ENCODE assay signal across 17 cellular contexts in the genomic region with DNA sequence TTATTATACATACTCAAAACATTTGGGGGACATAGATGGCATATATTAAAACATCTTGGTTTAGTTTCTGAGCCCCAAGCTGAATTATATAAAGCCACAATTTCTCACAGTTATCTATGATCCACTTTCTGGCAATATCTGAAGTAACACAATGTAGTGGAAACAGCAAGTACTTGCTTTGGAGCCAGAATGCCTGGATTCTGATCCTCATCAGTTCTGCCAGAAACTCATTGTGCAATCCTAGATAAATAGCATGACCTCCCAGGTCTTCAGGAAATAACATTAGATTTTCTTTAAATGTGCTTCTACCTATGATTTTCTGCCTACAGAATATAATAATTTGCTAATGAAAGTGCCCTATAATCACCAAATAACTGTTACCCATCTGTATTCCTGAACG.
A peak's percentile ranks its signal among the peaks of the same experiment; 100 is the strongest.
DNase-seq lines count a peak whose midpoint lies in the region; ATAC-seq and TF ChIP-seq lines count a peak whose summit lies in the region.
"Had no signal": no experiment of that assay in that cellular context is flagged by ENCODE, and none has a peak within 500 bp of the region (broad histone marks: within the 10 kb centered on the region; RNA-seq: fewer than 3 reads in every experiment).

No MANE protein-coding gene starts in this region.

- POLR2A ChIA-PET in activated CD8-positive, alpha-beta T cell treated with anti-CD3 and anti-CD28 coated beads, Interleukin-2, amount 10 ng/mL, durations not matched to agents 7 days and 5 days (lab: Charles Lee) = no interaction called here

- no peaks in the 10 kb centered on the region for H3K27me3 Mint-ChIP-seq in nephron (ENCODE audit: low read depth)
- H3K27me3 Mint-ChIP-seq in activated CD8-positive, alpha-beta T cell treated with anti-CD3 and anti-CD28 coated beads, Interleukin-2, amount 10 ng/mL, durations not matched to agents 7 days and 5 days (ENCODE audit: low read depth) = no peaks in the 10 kb centered on the region
- H3K27me3 Mint-ChIP-seq: B cell; CD4-positive, alpha-beta T cell had no signal

- H3K4me1 ChIP-seq in GM23248 (ENCODE audit: insufficient read depth) (peaks cover 16% of the 10 kb centered on the region), esophagus muscularis mucosa (no peaks in the 10 kb centered on the region)

- ATAC-seq in activated CD8-positive, alpha-beta T cell treated with anti-CD3 and anti-CD28 coated beads, Interleukin-2, amount 10 ng/mL, durations not matched to agents 7 days and 5 days = no peak
- ATAC-seq: GM23338 had no signal

- H3K79me2 ChIP-seq in GM23248 (ENCODE audit: insufficient read depth) = no peaks in the 10 kb centered on the region

- no peak overlapping the region for H3K9ac ChIP-seq in GM23248

- no peaks in the 10 kb centered on the region for H3K36me3 Mint-ChIP-seq in nephron (ENCODE audit: low read depth)
- H3K36me3 Mint-ChIP-seq in activated CD8-positive, alpha-beta T cell treated with anti-CD3 and anti-CD28 coated beads, Interleukin-2, amount 10 ng/mL, durations not matched to agents 7 days and 5 days (ENCODE audit: low read depth) = no peaks in the 10 kb centered on the region

- H3K27me3 ChIP-seq in GM23248 (replicated peaks; ENCODE audit: insufficient read depth) (no peaks in the 10 kb centered on the region), esophagus muscularis mucosa (no peaks in the 10 kb centered on the region)

- H3K4me1 Mint-ChIP-seq in nephron = peaks cover 9% of the 10 kb centered on the region
- H3K4me1 Mint-ChIP-seq in activated CD8-positive, alpha-beta T cell treated with anti-CD3 and anti-CD28 coated beads, Interleukin-2, amount 10 ng/mL, durations not matched to agents 7 days and 5 days (ENCODE audit: low read depth) = no peaks in the 10 kb centered on the region
- H3K4me1 Mint-ChIP-seq: B cell had no signal

- H3K36me3 ChIP-seq in GM23248 (ENCODE audit: low read depth) = no peaks in the 10 kb centered on the region
- H3K36me3 ChIP-seq in esophagus muscularis mucosa = no peaks in the 10 kb centered on the region

- TF ChIP-seq CTCF in nephron (IDR thresholded peaks at IDR 0.05; ENCODE audit: unreplicated experiment in 3 of 3) = no peak
- no peak for TF ChIP-seq CTCF in esophagus muscularis mucosa (IDR thresholded peaks at IDR 0.05)

- no peak for TF ChIP-seq EP300 in esophagus muscularis mucosa (IDR thresholded peaks at IDR 0.05)

- no peaks in the 10 kb centered on the region for H3K9me3 Mint-ChIP-seq in nephron
- H3K9me3 Mint-ChIP-seq in activated CD8-positive, alpha-beta T cell treated with anti-CD3 and anti-CD28 coated beads, Interleukin-2, amount 10 ng/mL, durations not matched to agents 7 days and 5 days (ENCODE audit: insufficient read depth) = no peaks in the 10 kb centered on the region
- H3K9me3 Mint-ChIP-seq: CD4-positive, alpha-beta T cell; GM23338 had no signal

- no peaks in the 10 kb centered on the region for H3K9me3 ChIP-seq in GM23248 (ENCODE audit: low read depth)
- H3K9me3 ChIP-seq in esophagus muscularis mucosa = no peaks in the 10 kb centered on the region

- CTCF ChIA-PET in activated CD8-positive, alpha-beta T cell treated with anti-CD3 and anti-CD28 coated beads, Interleukin-2, amount 10 ng/mL, durations not matched to agents 7 days and 5 days (lab: Charles Lee) = no interaction called here

- H3K27ac Mint-ChIP-seq in nephron = peak overlapping the region in 2 of 3 experiments; percentile 14 to 47
- no peak overlapping the region for H3K27ac Mint-ChIP-seq in activated CD8-positive, alpha-beta T cell treated with anti-CD3 and anti-CD28 coated beads, Interleukin-2, amount 10 ng/mL, durations not matched to agents 7 days and 5 days
- H3K27ac Mint-ChIP-seq: B cell; CD4-positive, alpha-beta T cell; GM23338 had no signal

- H4K20me1 ChIP-seq in GM23248 (ENCODE audit: insufficient read depth) = no peaks in the 10 kb centered on the region

- no peaks in the 10 kb centered on the region; the same call in 1 of the 2 replicates for H3K9me2 ChIP-seq in GM23248 (ENCODE audit: insufficient read depth)

- peaks cover 10% of the 10 kb centered on the region; the same call in 1 of the 2 replicates for H3F3A ChIP-seq in GM23248 (ENCODE audit: insufficient read depth)

- H3K4me3 ChIP-seq in GM23248 = no peak overlapping the region
- H3K4me3 ChIP-seq in esophagus muscularis mucosa = no peak overlapping the region
- H3K4me3 ChIP-seq: GM23338 had no signal

- no peak overlapping the region for H3K4me3 Mint-ChIP-seq in nephron
- no peak overlapping the region for H3K4me3 Mint-ChIP-seq in activated CD8-positive, alpha-beta T cell treated with anti-CD3 and anti-CD28 coated beads, Interleukin-2, amount 10 ng/mL, durations not matched to agents 7 days and 5 days
- H3K4me3 Mint-ChIP-seq: B cell; CD4-positive, alpha-beta T cell; GM23338 had no signal

- no peak overlapping the region for H2AFZ ChIP-seq in GM23248
- H2AFZ ChIP-seq: GM23338 had no signal

- DNase-seq in GM23248 = peak; percentile 27
- DNase-seq in amniotic epithelial cell (ENCODE audit: low read depth) = peak; percentile 77
- peak; percentile 56 for DNase-seq in fibroblast of the conjunctiva (ENCODE audit: low read depth)
- DNase-seq in activated CD8-positive, alpha-beta T cell treated with anti-CD3 and anti-CD28 coated beads, Interleukin-2, amount 10 ng/mL, durations not matched to agents 7 days and 5 days = no peak
- no peak for DNase-seq in midbrain (lab: John Stamatoyannopoulos, UW)
- DNase-seq in esophagus muscularis mucosa (ENCODE audit: extremely low spot score) = no peak
- DNase-seq: CD4-positive, alpha-beta T cell; DMS79 treated with DMSO at 0.1 percent for 48 hours; KBM-7; NCI-H1048; NCI-H1694; NCI-H2107; NCI-H345 had no signal

- no peak overlapping the region for H3K4me2 ChIP-seq in GM23248 (ENCODE audit: unreplicated experiment)
- H3K4me2 ChIP-seq: GM23338 had no signal

- H3K27ac ChIP-seq in GM23248 (no peak overlapping the region), esophagus muscularis mucosa (replicated peaks in 1 of 4) (no peak overlapping the region)
- H3K27ac ChIP-seq: RWPE1 had no signal

- in situ Hi-C loops in GM23248 (cut with MboI) = no loop called here

- WGBS in GM23248 (ENCODE audit: low coverage in 1 of 2, low lambda C conversion rate in 2 of 2, missing lambda C conversion rate in 2 of 2), 2 experiments = 69 to 76% methylated on average over 1 of the region's 1 CpG
- WGBS in esophagus muscularis mucosa = 73% methylated on average over 1 of the region's 1 CpG

- intact Hi-C loops in esophagus muscularis mucosa (cut with DNase I) = no loop called here

- no peak for TF ChIP-seq POLR2A in esophagus muscularis mucosa (IDR thresholded peaks at IDR 0.05; ENCODE audit: low read depth)

Comparison
In these comparisons a context has a peak if more than half of its experiments do, and no peak if none do; other contexts are left out.
1. DNase-seq: peak in GM23248 (single experiment), amniotic epithelial cell (single experiment) and fibroblast of the conjunctiva (single experiment); none in activated CD8-positive, alpha-beta T cell treated with anti-CD3 and anti-CD28 coated beads, Interleukin-2, amount 10 ng/mL, durations not matched to agents 7 days and 5 days (single experiment), midbrain (single experiment) and esophagus muscularis mucosa (single experiment).